Comparison of ENCODE assay signal across 2 cellular contexts in genomic region chr22:34842630-34843029, GRCh38.
TF ChIP-seq lines count a peak whose summit lies in the region.

No MANE protein-coding gene starts in this region.

TF ChIP-seq in GM23338, 12 proteins besides CTCF, POLR2A, EP300 and RAD21 (continued from another document):
- TF ChIP-seq EZH2 (IDR thresholded peaks at IDR 0.05; ENCODE audit: low read depth, unreplicated experiment): no peak
- no peak for TF ChIP-seq ZNF331 (CRISPR knock-in tag; IDR thresholded peaks at IDR 0.05; ENCODE audit: low read depth)
- TF ChIP-seq JUNB (IDR thresholded peaks at IDR 0.05; ENCODE audit: unreplicated experiment): no peak
- TF ChIP-seq ZNF462 (CRISPR knock-in tag; IDR thresholded peaks at IDR 0.05): no peak
- no peak for TF ChIP-seq EZH2phosphoT487 (IDR thresholded peaks at IDR 0.05; ENCODE audit: unreplicated experiment)
- no peak for TF ChIP-seq ZNF114 (CRISPR knock-in tag; IDR thresholded peaks at IDR 0.05)
- TF ChIP-seq REST (IDR thresholded peaks at IDR 0.05; ENCODE audit: unreplicated experiment): no peak
- no peak for TF ChIP-seq NANOG (IDR thresholded peaks at IDR 0.05; ENCODE audit: borderline replicate concordance)
- no peak for TF ChIP-seq CREB1 (CRISPR knock-in tag; IDR thresholded peaks at IDR 0.05; ENCODE audit: low read depth)
- no peak for TF ChIP-seq STAT1 (IDR thresholded peaks at IDR 0.05; ENCODE audit: unreplicated experiment)
TF ChIP-seq in GM23338: peak in this region for 0.

TF ChIP-seq in WTC11, 78 proteins besides CTCF, POLR2A, EP300 and RAD21 (continued from another document):
- TF ChIP-seq ZNF263 (CRISPR knock-in tag; IDR thresholded peaks at IDR 0.05; ENCODE audit: low read depth): no peak
- no peak for TF ChIP-seq ZNF423 (CRISPR knock-in tag; IDR thresholded peaks at IDR 0.05)
- no peak for TF ChIP-seq PRRX2 (CRISPR knock-in tag; IDR thresholded peaks at IDR 0.05)
- TF ChIP-seq ZNF425 (CRISPR knock-in tag; conservative IDR thresholded peaks at IDR 0.05): no peak
